In the genomic region with DNA sequence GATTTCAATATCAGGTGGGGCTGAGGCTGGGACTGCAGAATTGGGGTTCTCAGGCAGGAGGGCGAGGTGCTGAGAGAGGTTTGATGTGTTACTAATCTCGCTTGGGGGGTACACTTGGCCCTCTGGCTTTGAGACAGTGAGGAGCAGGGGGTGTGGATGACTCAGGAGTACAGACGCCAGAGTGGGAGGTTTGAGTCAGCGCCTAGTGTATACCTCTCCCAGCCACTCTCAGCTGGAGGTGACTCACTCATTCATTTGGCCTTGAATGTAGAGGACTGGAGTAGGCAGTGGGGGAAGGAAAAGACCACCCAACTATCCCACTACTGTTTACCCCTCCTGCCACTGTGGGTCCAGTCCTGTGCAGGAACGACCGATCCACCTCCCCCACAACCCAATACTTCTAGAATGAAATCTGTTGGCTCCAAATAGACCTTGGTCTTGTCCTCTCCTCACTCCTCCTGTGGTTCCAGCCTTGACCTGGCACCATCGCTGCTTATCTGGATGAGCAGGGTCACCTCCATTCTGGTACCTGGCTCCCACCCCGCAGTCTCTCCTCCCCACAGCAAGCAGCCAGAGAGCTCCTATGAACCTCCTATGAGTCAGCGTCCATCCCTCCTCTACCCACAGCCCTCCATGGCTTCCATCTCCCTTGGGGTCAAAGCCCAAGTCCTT, we compare ENCODE assay signal across 10 cellular contexts. TPM values are rescaled to one million over a fixed set of nuclear protein-coding genes. Genes with fewer than 3 reads are reported as not detected.
DNase-seq lines count a peak whose midpoint lies in the region; ATAC-seq and TF ChIP-seq lines count a peak whose summit lies in the region.
"Had no signal": no experiment of that assay in that cellular context is flagged by ENCODE, and none has a peak within 500 bp of the region (broad histone marks: within the 10 kb centered on the region; RNA-seq: fewer than 3 reads in every experiment).

No MANE protein-coding gene starts in this region.

- peaks cover 3% of the 10 kb centered on the region for H3K36me3 Mint-ChIP-seq in effector memory CD8-positive, alpha-beta T cell (ENCODE audit: insufficient read depth)

- H3K4me3 ChIP-seq in AG09309 (ENCODE audit: control insufficient read depth, low read depth, low read length) (no peak overlapping the region), MG63 (no peak overlapping the region), mammary epithelial cell (replicated peaks in 1 of 3; ENCODE audit: insufficient read depth in 1 of 3, low read depth in 2 of 3, low read length in 3 of 3) (no peak overlapping the region), skeletal muscle cell (ENCODE audit: low read depth, low read length) (no peak overlapping the region)
- H3K4me3 ChIP-seq: right atrium auricular region had no signal

- no peak overlapping the region for H2AFZ ChIP-seq in mammary epithelial cell (ENCODE audit: low read depth, low read length)

- no peaks in the 10 kb centered on the region for H4K20me1 ChIP-seq in mammary epithelial cell (ENCODE audit: insufficient read depth, low read length)

- intact Hi-C loops in mammary epithelial cell (cut with micrococcal nuclease) = no loop called here

- H3K4me1 ChIP-seq in mammary epithelial cell (ENCODE audit: insufficient read depth, low read length) = peaks cover 7% of the 10 kb centered on the region

- in situ Hi-C loops in mammary epithelial cell (cut with MboI; ENCODE audit: low sequenced_read_pairs in 2 of 2) = no loop called here

- no peaks in the 10 kb centered on the region for H3K27me3 ChIP-seq in MG63
- H3K27me3 ChIP-seq in mammary epithelial cell (ENCODE audit: insufficient read depth, low read length) = peaks cover 2% of the 10 kb centered on the region

- H3K9me3 ChIP-seq in MG63 = no peaks in the 10 kb centered on the region
- H3K9me3 ChIP-seq in mammary epithelial cell (replicated peaks; ENCODE audit: insufficient read depth, low read length) = no peaks in the 10 kb centered on the region
- H3K9me3 ChIP-seq: right atrium auricular region had no signal

- H3K27ac ChIP-seq in mammary epithelial cell (ENCODE audit: insufficient read depth, low read depth, low read length) = no peak overlapping the region
- H3K27ac ChIP-seq: right atrium auricular region had no signal

- dilution Hi-C loops in mammary epithelial cell (cut with HindIII; ENCODE audit: low sequenced_read_pairs) = no loop called here

- H3K27ac Mint-ChIP-seq in effector memory CD8-positive, alpha-beta T cell = no peak overlapping the region

- peak; percentile 29 for DNase-seq in AG09309 (ENCODE audit: low read depth)
- peak; percentile 87 for DNase-seq in MG63
- DNase-seq in mammary epithelial cell = peak; percentile 78
- DNase-seq in skeletal muscle cell (ENCODE audit: low read depth) = peak; percentile 51
- no peak for DNase-seq in DMS 273 treated with DMSO at 0.1 percent for 48 hours (lab: John Stamatoyannopoulos, UW)
- DNase-seq in effector memory CD8-positive, alpha-beta T cell = no peak
- no peak for DNase-seq in T-helper 1 cell
- no peak for DNase-seq in effector CD4-positive, alpha-beta T cell
- DNase-seq: SHP77 treated with DMSO at 0.1 percent for 48 hours had no signal

- no peak overlapping the region for H3K4me3 Mint-ChIP-seq in effector memory CD8-positive, alpha-beta T cell

- WGBS in mammary epithelial cell (ENCODE audit: low coverage, missing lambda C conversion rate) = 47% methylated on average over 7 of the region's 9 CpGs

- no peak overlapping the region for H3K4me2 ChIP-seq in mammary epithelial cell (ENCODE audit: insufficient read depth, low read depth, low read length)

- no peaks in the 10 kb centered on the region for H3K4me1 Mint-ChIP-seq in effector memory CD8-positive, alpha-beta T cell (ENCODE audit: low read depth in 2 of 2)

- TF ChIP-seq CTCF in AG09309 (IDR thresholded peaks at IDR 0.05; ENCODE audit: control insufficient read depth, insufficient read depth, low read depth, low read length, missing control alignments) (no peak), mammary epithelial cell (conservative IDR thresholded peaks at IDR 0.05 in 1 of 2, IDR thresholded peaks at IDR 0.05 in 1 of 2; ENCODE audit: extremely low read depth in 1 of 2, insufficient read depth in 1 of 2, low read depth in 1 of 2, low read length in 2 of 2) (no peak)

- H3K27me3 Mint-ChIP-seq in effector memory CD8-positive, alpha-beta T cell = peaks cover 24 to 36% of the 10 kb centered on the region in 2 donors

- no peaks in the 10 kb centered on the region for H3K9me3 Mint-ChIP-seq in effector memory CD8-positive, alpha-beta T cell

- no peaks in the 10 kb centered on the region for H3K79me2 ChIP-seq in mammary epithelial cell (ENCODE audit: insufficient read depth, low read length)

- CTCF ChIA-PET in mammary epithelial cell (lab: Charles Lee; ENCODE audit: low non-redundant PET) = no interaction called here

- H3K36me3 ChIP-seq in MG63 (no peaks in the 10 kb centered on the region), mammary epithelial cell (ENCODE audit: insufficient read depth, low read length) (no peaks in the 10 kb centered on the region)
- H3K36me3 ChIP-seq: right atrium auricular region had no signal

- no peak for ATAC-seq in effector memory CD8-positive, alpha-beta T cell (replicated peaks)

- H3K9ac ChIP-seq in mammary epithelial cell (ENCODE audit: insufficient read depth, low read length) = no peak overlapping the region

- no TSS peak for BruUV-seq in mammary epithelial cell (replicated peaks; lab: Mats Ljungman, UMichigan)

RNA-seq across cellular contexts. Expression of gene ZNRF4, which starts 20.1 kb away (rescaled TPM):
- not detected in 2 replicates for total RNA-seq in MG63 (2014; rRNA removed; shearing (Covaris generic); ENCODE audit: low replicate concordance)
- not detected for total RNA-seq in mammary epithelial cell
- not detected for polyA plus RNA-seq in mammary epithelial cell
- not detected for polyA minus RNA-seq in mammary epithelial cell
- total RNA-seq: right atrium auricular region had no signal

Comparison
In these comparisons a context has a peak if more than half of its experiments do, and no peak if none do; other contexts are left out.
1. DNase-seq: peak in AG09309 (single experiment), MG63 (single experiment), mammary epithelial cell (single experiment) and skeletal muscle cell (single experiment); none in DMS 273 treated with DMSO at 0.1 percent for 48 hours (single experiment), effector memory CD8-positive, alpha-beta T cell (0 of 3), T-helper 1 cell (0 of 5) and effector CD4-positive, alpha-beta T cell (single experiment).